ENCODE assay signal across 20 cellular contexts in genomic region chr5:15354011-15354410, GRCh38.
DNase-seq lines count a peak whose midpoint lies in the region; ATAC-seq, FAIRE-seq and TF ChIP-seq lines count a peak whose summit lies in the region.
"Had no signal": no experiment of that assay in that cellular context is flagged by ENCODE, and none has a peak within 500 bp of the region (broad histone marks: within the 10 kb centered on the region; RNA-seq: fewer than 3 reads in every experiment).

No MANE protein-coding gene starts in this region.

- H3K9me3 ChIP-seq in HEK293 (ENCODE audit: control insufficient read depth, insufficient read depth, low read depth, low read length) (no peaks in the 10 kb centered on the region), H1 (ENCODE audit: insufficient read depth in 2 of 2, low read depth in 1 of 2, low read length in 1 of 2) (no peaks in the 10 kb centered on the region; a peak in 1 of 4 replicates), mammary epithelial cell (replicated peaks; ENCODE audit: insufficient read depth, low read length) (peaks cover 3% of the 10 kb centered on the region)

- H2AFZ ChIP-seq in H1 (ENCODE audit: low read length) (0 out of 2 replicates have a peak overlapping the region, but pooled peaks have one; percentile 2), mammary epithelial cell (ENCODE audit: low read depth, low read length) (no peak overlapping the region)

- dilution Hi-C loops in mammary epithelial cell (cut with HindIII; ENCODE audit: low sequenced_read_pairs): no loop called here

- no peak for TF ChIP-seq RAD21 in H1 (IDR thresholded peaks at IDR 0.05 in 1 of 2, conservative IDR thresholded peaks at IDR 0.05 in 1 of 2; ENCODE audit: low read depth in 2 of 2, low read length in 2 of 2)

- H2BK15ac ChIP-seq in H1 (ENCODE audit: low read length): no peak overlapping the region

- H3K79me1 ChIP-seq in H1 (ENCODE audit: low read depth, low read length): no peaks in the 10 kb centered on the region

- no peak overlapping the region for H3K14ac ChIP-seq in H1 (ENCODE audit: insufficient read length)

- no peak overlapping the region for H2BK120ac ChIP-seq in H1 (replicated peaks; ENCODE audit: low read depth, low read length)

- H2AK5ac ChIP-seq in H1 (ENCODE audit: low read depth, low read length): no peak overlapping the region

- H3K9me3 Mint-ChIP-seq in activated CD4-positive, alpha-beta T cell treated with anti-CD3 and anti-CD28 coated beads for 36 hours (ENCODE audit: low read depth): peaks cover 12% of the 10 kb centered on the region

- no peak for ATAC-seq in HG02588 (IDR thresholded peaks at IDR 0.05; ENCODE audit: unreplicated experiment)
- ATAC-seq in activated CD4-positive, alpha-beta T cell treated with anti-CD3 and anti-CD28 coated beads for 36 hours: no peak

- H3K23me2 ChIP-seq in H1 (ENCODE audit: low read depth, low read length): no peaks in the 10 kb centered on the region

- intact Hi-C loops in activated CD4-positive, alpha-beta T cell treated with anti-CD3 and anti-CD28 coated beads for 36 hours (cut with DNase I, micrococcal nuclease): no loop called here
- intact Hi-C loops in mammary epithelial cell (cut with micrococcal nuclease): no loop called here

- no peak overlapping the region for H2BK20ac ChIP-seq in H1 (ENCODE audit: low read length)

- no peak overlapping the region for H4K5ac ChIP-seq in H1 (ENCODE audit: insufficient read length, low read depth, low read length)

- no peak overlapping the region for H3K27ac Mint-ChIP-seq in activated CD4-positive, alpha-beta T cell treated with anti-CD3 and anti-CD28 coated beads for 36 hours
- H3K27ac Mint-ChIP-seq: CD4-positive, alpha-beta memory T cell had no signal

- TF ChIP-seq CTCF in AG09319 (IDR thresholded peaks at IDR 0.05; ENCODE audit: low read depth, low read length) (no peak), HEK293 (tag by site-specific recombination; IDR thresholded peaks at IDR 0.05) (no peak), H1 (IDR thresholded peaks at IDR 0.05; ENCODE audit: control extremely low read depth in 1 of 3, insufficient read depth in 1 of 3, low read depth in 1 of 3, low read length in 3 of 3) (no peak), mammary epithelial cell (conservative IDR thresholded peaks at IDR 0.05 in 1 of 2, IDR thresholded peaks at IDR 0.05 in 1 of 2; ENCODE audit: extremely low read depth in 1 of 2, insufficient read depth in 1 of 2, low read depth in 1 of 2, low read length in 2 of 2) (no peak)

- no peak for TF ChIP-seq POLR2A in H1 (IDR thresholded peaks at IDR 0.05; ENCODE audit: control extremely low read depth in 1 of 2, low read depth in 2 of 2, low read length in 2 of 2)

- no peak overlapping the region for H3K56ac ChIP-seq in H1 (replicated peaks; ENCODE audit: insufficient read length, low read depth, low read length)

- H3K4me3 ChIP-seq in HEK293 (ENCODE audit: low read depth, low read length) (no peak overlapping the region), H1 (ENCODE audit: extremely low read depth in 1 of 4, insufficient read depth in 2 of 4, low read depth in 3 of 4, low read length in 4 of 4) (no peak overlapping the region), mammary epithelial cell (replicated peaks in 1 of 3; ENCODE audit: insufficient read depth in 1 of 3, low read depth in 2 of 3, low read length in 3 of 3) (no peak overlapping the region)
- H3K4me3 ChIP-seq: MG63 had no signal

- H3K36me3 ChIP-seq in HEK293 (ENCODE audit: control insufficient read depth in 2 of 2, insufficient read depth in 1 of 2, low read length in 2 of 2) (no peaks in the 10 kb centered on the region), H1 (ENCODE audit: control insufficient read depth in 2 of 4, insufficient read depth in 4 of 4, low read length in 3 of 4) (no peaks in the 10 kb centered on the region), mammary epithelial cell (ENCODE audit: insufficient read depth, low read length) (no peaks in the 10 kb centered on the region)
- H3K36me3 ChIP-seq: MG63 had no signal

- no peak overlapping the region for H3K4ac ChIP-seq in H1 (replicated peaks; ENCODE audit: insufficient read length, low read depth, low read length)

- H4K91ac ChIP-seq in H1 (replicated peaks; ENCODE audit: insufficient read length, low read length): no peak overlapping the region

- H3K18ac ChIP-seq in H1 (ENCODE audit: extremely low read depth, low read length): no peak overlapping the region

- H3K79me2 ChIP-seq in H1 (ENCODE audit: control insufficient read depth in 1 of 2, insufficient read depth in 2 of 2, low read length in 2 of 2) (no peaks in the 10 kb centered on the region), mammary epithelial cell (ENCODE audit: insufficient read depth, low read length) (no peaks in the 10 kb centered on the region)

- H4K20me1 ChIP-seq in H1 (replicated peaks in 1 of 2; ENCODE audit: control insufficient read depth in 1 of 2, insufficient read depth in 2 of 2, low read length in 2 of 2) (no peaks in the 10 kb centered on the region), mammary epithelial cell (ENCODE audit: insufficient read depth, low read length) (no peaks in the 10 kb centered on the region)

- no peak overlapping the region for H2BK5ac ChIP-seq in H1 (ENCODE audit: low read depth, low read length)

- no peaks in the 10 kb centered on the region for H3K36me3 Mint-ChIP-seq in activated CD4-positive, alpha-beta T cell treated with anti-CD3 and anti-CD28 coated beads for 36 hours (ENCODE audit: low read depth)
- H3K36me3 Mint-ChIP-seq: CD4-positive, alpha-beta memory T cell had no signal

- POLR2A ChIA-PET in HEK293 (lab: Yijun Ruan, JAX): no interaction called here
- POLR2A ChIA-PET in H1 (lab: Charles Lee; ENCODE audit: partially characterized antibody): interaction anchor here (1.3 kb wide), 1 partner anchor 9 kb away, joined by 3 read pairs; no protein-coding TSS in a partner anchor
- POLR2A ChIA-PET in activated CD4-positive, alpha-beta T cell treated with anti-CD3 and anti-CD28 coated beads for 36 hours (lab: Charles Lee): no interaction called here

- no peak overlapping the region for H3K23ac ChIP-seq in H1 (ENCODE audit: insufficient read length)

- H2BK12ac ChIP-seq in H1 (ENCODE audit: low read depth, low read length): no peak overlapping the region

- DNase-seq in AG09319 (ENCODE audit: extremely low read depth, low read depth) (peak; percentile 3), H1 (ENCODE audit: low read depth in 1 of 2, low spot score in 2 of 2) (no peak), kidney glomerular epithelial cell (lab: John Stamatoyannopoulos, UW) (peak; percentile 45), NCI-H2196 treated with DMSO at 0.1 percent for 48 hours (lab: John Stamatoyannopoulos, UW; ENCODE audit: unreplicated experiment) (no peak), mammary epithelial cell (no peak)
- no peak for DNase-seq in activated CD4-positive, alpha-beta T cell treated with anti-CD3 and anti-CD28 coated beads for 36 hours
- DNase-seq: CD4-positive, alpha-beta memory T cell; IMR-90; Karpas-422; MG63; NCI-H1092 treated with DMSO at 0.1 percent for 48 hours; NCI-H1694; NCI-H526 treated with DMSO at 0.1 percent for 48 hours; OCI-M1; SHP77 treated with DMSO at 0.1 percent for 48 hours had no signal

- H3K4me1 ChIP-seq in HEK293 (ENCODE audit: control insufficient read depth, insufficient read depth, low read length) (no peaks in the 10 kb centered on the region), H1 (replicated peaks in 1 of 4; ENCODE audit: control insufficient read depth in 3 of 4, insufficient read depth in 4 of 4, low read length in 3 of 4) (no peaks in the 10 kb centered on the region), mammary epithelial cell (ENCODE audit: insufficient read depth, low read length) (no peaks in the 10 kb centered on the region)

- 67% methylated on average over 6 of the region's 6 CpGs; no CpG with 5 or more reads in 1 of the 2 experiments for WGBS in H1 (ENCODE audit: extremely low coverage in 1 of 2, insufficient coverage in 1 of 2, insufficient read length in 1 of 2, insufficient replicate concordance in 2 of 2, low coverage in 1 of 2, low lambda C conversion rate in 2 of 2, missing lambda C conversion rate in 1 of 2), 2 experiments
- 31% methylated on average over 6 of the region's 6 CpGs for WGBS in mammary epithelial cell (ENCODE audit: low coverage, missing lambda C conversion rate)

- in situ Hi-C loops in mammary epithelial cell (cut with MboI; ENCODE audit: low sequenced_read_pairs in 2 of 2): no loop called here

- no peak overlapping the region for H3K4me3 Mint-ChIP-seq in activated CD4-positive, alpha-beta T cell treated with anti-CD3 and anti-CD28 coated beads for 36 hours
- H3K4me3 Mint-ChIP-seq: CD4-positive, alpha-beta memory T cell had no signal

- no peaks in the 10 kb centered on the region for H3K4me1 Mint-ChIP-seq in activated CD4-positive, alpha-beta T cell treated with anti-CD3 and anti-CD28 coated beads for 36 hours
- H3K4me1 Mint-ChIP-seq: CD4-positive, alpha-beta memory T cell had no signal

- no peak for FAIRE-seq in H1 (lab: Jason Lieb, UNC)
- FAIRE-seq: D721Med, GM12892, H54 had no signal

- H4K8ac ChIP-seq in H1 (ENCODE audit: extremely low read depth, insufficient read depth, low read length): no peak overlapping the region

- H3K9ac ChIP-seq in H1 (replicated peaks in 1 of 4; ENCODE audit: extremely low read depth in 1 of 4, low read depth in 3 of 4, low read length in 3 of 4): no peak overlapping the region
- H3K9ac ChIP-seq in mammary epithelial cell (ENCODE audit: insufficient read depth, low read length): no peak overlapping the region

- no peaks in the 10 kb centered on the region for H3K27me3 Mint-ChIP-seq in activated CD4-positive, alpha-beta T cell treated with anti-CD3 and anti-CD28 coated beads for 36 hours
- H3K27me3 Mint-ChIP-seq: CD4-positive, alpha-beta memory T cell had no signal

- H3K4me2 ChIP-seq in H1 (ENCODE audit: insufficient read depth in 1 of 2, low read depth in 2 of 2, low read length in 2 of 2) (no peak overlapping the region), mammary epithelial cell (ENCODE audit: insufficient read depth, low read depth, low read length) (no peak overlapping the region)

- no TSS peak for BruUV-seq in mammary epithelial cell (replicated peaks; lab: Mats Ljungman, UMichigan)

- CTCF ChIA-PET in HEK293 (lab: Yijun Ruan, JAX): interaction anchor here (0.6 kb wide), 1 partner anchor 1190 kb away, joined by 4 read pairs; no protein-coding TSS in a partner anchor
- CTCF ChIA-PET in H1 (lab: Charles Lee; ENCODE audit: partially characterized antibody): interaction anchor here (2.0 kb wide), 1 partner anchor 12 kb away, joined by 7 read pairs; no protein-coding TSS in a partner anchor
- CTCF ChIA-PET in activated CD4-positive, alpha-beta T cell treated with anti-CD3 and anti-CD28 coated beads for 36 hours (lab: Charles Lee): no interaction called here
- CTCF ChIA-PET in mammary epithelial cell (lab: Charles Lee; ENCODE audit: low non-redundant PET): no interaction called here

- no peak for TF ChIP-seq EP300 in H1 (IDR thresholded peaks at IDR 0.05; ENCODE audit: borderline replicate concordance in 1 of 2, low read depth in 2 of 2, low read length in 2 of 2)

- no peaks in the 10 kb centered on the region; a peak in 1 of 7 replicates for H3K27me3 ChIP-seq in H1 (replicated peaks in 1 of 4; ENCODE audit: control insufficient read depth in 3 of 4, extremely low read depth in 1 of 4, insufficient read depth in 3 of 4, low read length in 3 of 4)
- H3K27me3 ChIP-seq in mammary epithelial cell (ENCODE audit: insufficient read depth, low read length): no peaks in the 10 kb centered on the region

- H3K27ac ChIP-seq in HEK293 (ENCODE audit: extremely low read depth, low read depth, low read length): no peak overlapping the region
- no peak overlapping the region for H3K27ac ChIP-seq in H1 (ENCODE audit: low read depth, low read length)
- H3K27ac ChIP-seq in mammary epithelial cell (ENCODE audit: insufficient read depth, low read depth, low read length): no peak overlapping the region

Comparison
In these comparisons a context has a peak if more than half of its experiments do, and no peak if none do; other contexts are left out.
1. DNase-seq: peak in AG09319 (single experiment) and kidney glomerular epithelial cell (single experiment); none in H1 (0 of 2), activated CD4-positive, alpha-beta T cell treated with anti-CD3 and anti-CD28 coated beads for 36 hours (single experiment), NCI-H2196 treated with DMSO at 0.1 percent for 48 hours (single experiment) and mammary epithelial cell (single experiment).
2. CTCF ChIA-PET loops: an anchor here in HEK293 (0.6 kb wide) and H1 (2.0 kb wide); none called in activated CD4-positive, alpha-beta T cell treated with anti-CD3 and anti-CD28 coated beads for 36 hours and mammary epithelial cell.